11 cellular contexts compared by ENCODE assay signal in the genomic region with DNA sequence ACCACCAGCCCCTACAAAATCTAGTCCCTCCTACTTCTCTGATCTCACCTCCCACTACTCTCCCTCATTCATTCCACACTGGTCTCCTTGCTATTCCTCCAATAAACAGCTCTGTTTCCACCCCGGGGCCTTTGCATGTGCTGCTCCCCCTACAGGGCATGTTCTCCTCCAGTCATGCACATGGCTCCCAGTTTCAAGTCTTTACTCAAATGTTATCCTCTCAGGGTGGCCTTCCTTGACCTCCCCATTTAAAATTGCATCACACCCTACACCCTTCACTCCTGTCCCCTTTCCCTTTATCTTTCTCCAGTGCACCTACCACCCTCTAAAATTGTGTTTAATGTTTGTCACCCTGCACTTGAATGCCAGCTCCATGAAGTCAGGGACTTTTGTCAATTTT.
DNase-seq lines count a peak whose midpoint lies in the region; ATAC-seq and TF ChIP-seq lines count a peak whose summit lies in the region.
"Had no signal": no experiment of that assay in that cellular context is flagged by ENCODE, and none has a peak within 500 bp of the region (broad histone marks: within the 10 kb centered on the region; RNA-seq: fewer than 3 reads in every experiment).

No MANE protein-coding gene starts in this region.

- DNase-seq in NCI-H82 (lab: John Stamatoyannopoulos, UW) (peak; percentile 52), NCI-H82 treated with DMSO at 0.1 percent for 48 hours (lab: John Stamatoyannopoulos, UW; ENCODE audit: unreplicated experiment) (no peak), H9 (peak; percentile 24), WERI-Rb-1 (peak; percentile 34), NCI-H2171 treated with DMSO at 0.1 percent for 48 hours (lab: John Stamatoyannopoulos, UW) (no peak)
- DNase-seq in activated effector memory CD4-positive, alpha-beta T cell treated with Interleukin-2 at 50 U/mL for 16 hours: no peak
- DNase-seq: 8988T, NCI-H446 treated with DMSO at 0.1 percent for 48 hours had no signal

- H3K4me2 ChIP-seq in H9 (ENCODE audit: insufficient read depth, insufficient read length, low read length): no peak overlapping the region

- peaks cover 2 to 6% of the 10 kb centered on the region in 2 experiments; a peak in 4 of 5 replicates for H3K9me3 Mint-ChIP-seq in H9

- no peak overlapping the region for H4K5ac ChIP-seq in H9 (ENCODE audit: insufficient read length, low read depth, low read length)

- H3K56ac ChIP-seq in H9 (ENCODE audit: insufficient read length, low read depth, low read length): no peak overlapping the region

- no peaks in the 10 kb centered on the region for H3K23me2 ChIP-seq in H9 (ENCODE audit: insufficient read length, low read depth, low read length, poor library complexity, severe bottlenecking)

- ATAC-seq in GM18868 (IDR thresholded peaks at IDR 0.05; ENCODE audit: unreplicated experiment): no peak

- H3K4me1 ChIP-seq in H9 (ENCODE audit: insufficient read depth, low read length) (no peaks in the 10 kb centered on the region), liver (ENCODE audit: control insufficient read depth in 4 of 4, insufficient read depth in 4 of 4, low read length in 3 of 4) (peaks cover 0 to 28% (median 18%) of the 10 kb centered on the region in 4 donors)

- no peaks in the 10 kb centered on the region for H3K79me1 ChIP-seq in H9 (ENCODE audit: insufficient read depth, low read depth, low read length, poor library complexity, severe bottlenecking)

- TF ChIP-seq RAD21 in liver (IDR thresholded peaks at IDR 0.05): peak; percentile 25 to 59

- H3K27ac ChIP-seq in H9 (ENCODE audit: insufficient read length, low read depth, low read length) (no peak overlapping the region), WERI-Rb-1 (no peak overlapping the region), liver (ENCODE audit: low read depth in 1 of 2, low read length in 2 of 2) (peak overlapping the region in 1 of 2 donors; percentile 1)
- H3K27ac ChIP-seq: GM23248 had no signal

- H3K4me3 Mint-ChIP-seq in H9: no peak overlapping the region

- H3K9ac ChIP-seq in H9 (ENCODE audit: extremely low read depth, insufficient read length, low read length): no peak overlapping the region
- no peak overlapping the region for H3K9ac ChIP-seq in liver (ENCODE audit: low read depth in 1 of 2, low read length in 2 of 2)
- H3K9ac ChIP-seq: GM23248 had no signal

- peak; percentile 39; the same call in 1 of the 3 replicates for TF ChIP-seq CTCF in H9 (conservative IDR thresholded peaks at IDR 0.05)
- no peak for TF ChIP-seq CTCF in WERI-Rb-1 (IDR thresholded peaks at IDR 0.05; ENCODE audit: low read depth, low read length)
- peak; percentile 19 for TF ChIP-seq CTCF in liver (IDR thresholded peaks at IDR 0.05; ENCODE audit: low read depth, low read length, missing input control)

- peaks cover 9 to 24% of the 10 kb centered on the region in 2 experiments for H3K4me1 Mint-ChIP-seq in H9

- no peaks in the 10 kb centered on the region for H4K20me1 ChIP-seq in H9 (ENCODE audit: control insufficient read depth, insufficient read depth, insufficient read length)

- H3K27ac Mint-ChIP-seq in H9: no peak overlapping the region

- no peak overlapping the region for H2BK12ac ChIP-seq in H9 (ENCODE audit: insufficient read length, low read depth, low read length)

- no peak overlapping the region for H2BK20ac ChIP-seq in H9 (ENCODE audit: low read depth, low read length, poor library complexity, severe bottlenecking)

- H2BK5ac ChIP-seq in H9 (ENCODE audit: insufficient read length, low read length): no peak overlapping the region

- H3T11ph ChIP-seq in H9 (ENCODE audit: low read length): no peak overlapping the region

- no CpG with 5 or more reads among the region's 1 CpG for WGBS in H9 (ENCODE audit: extremely low coverage, insufficient read length, low lambda C conversion rate)
- WGBS in liver: 93% methylated on average over 1 of the region's 1 CpG

- H3K36me3 ChIP-seq in WERI-Rb-1 (no peaks in the 10 kb centered on the region), liver (ENCODE audit: control insufficient read depth in 4 of 4, insufficient read depth in 3 of 4, low read depth in 1 of 4, low read length in 3 of 4) (no peaks in the 10 kb centered on the region)

- H3K36me3 Mint-ChIP-seq in H9 (ENCODE audit: insufficient read depth in 1 of 3, low read depth in 3 of 3): peaks cover 0 to 7% (median 0%) of the 10 kb centered on the region in 3 experiments; a peak in 3 of 7 replicates

- peaks cover 1% of the 10 kb centered on the region; the same call in 1 of the 2 replicates for H3K27me3 Mint-ChIP-seq in H9 (ENCODE audit: low read depth)

- no peak overlapping the region for H2BK15ac ChIP-seq in H9 (ENCODE audit: low read depth, low read length)

- H3K23ac ChIP-seq in H9 (ENCODE audit: insufficient read length, low read depth, low read length): no peak overlapping the region

- no peak overlapping the region for H3K4me3 ChIP-seq in WERI-Rb-1 (ENCODE audit: low read depth, low read length)
- H3K4me3 ChIP-seq in liver (ENCODE audit: low read depth in 1 of 3, low read length in 3 of 3): no peak overlapping the region
- H3K4me3 ChIP-seq: GM23248 had no signal

- H3K79me2 ChIP-seq in H9 (ENCODE audit: insufficient read depth, low read length): no peaks in the 10 kb centered on the region

- H3K9me3 ChIP-seq in H9 (ENCODE audit: control insufficient read depth, low read depth, low read length): no peaks in the 10 kb centered on the region
- peaks cover 9% of the 10 kb centered on the region for H3K9me3 ChIP-seq in WERI-Rb-1 (ENCODE audit: severe bottlenecking)
- no peaks in the 10 kb centered on the region for H3K9me3 ChIP-seq in liver (ENCODE audit: control insufficient read depth in 4 of 4, low read length in 3 of 4)

- H2AFZ ChIP-seq in H9 (ENCODE audit: low read length): no peak overlapping the region
- H2AFZ ChIP-seq: GM23248 had no signal

- no peak overlapping the region for H2BK120ac ChIP-seq in H9 (ENCODE audit: low read depth, low read length, poor library complexity, severe bottlenecking)

- H3K27me3 ChIP-seq in H9 (ENCODE audit: insufficient read depth, low read length) (no peaks in the 10 kb centered on the region), WERI-Rb-1 (ENCODE audit: insufficient read depth, low read depth, severe bottlenecking) (no peaks in the 10 kb centered on the region), liver (ENCODE audit: control insufficient read depth in 4 of 4, insufficient read depth in 4 of 4, low read length in 3 of 4) (no peaks in the 10 kb centered on the region)

- no peak overlapping the region for H2AK5ac ChIP-seq in H9 (ENCODE audit: insufficient read length, low read length)

- no peak overlapping the region for H4K91ac ChIP-seq in H9 (ENCODE audit: insufficient read length, low read depth, low read length)

- no peak overlapping the region for H3K4ac ChIP-seq in H9 (ENCODE audit: low read depth, low read length)

- H3K18ac ChIP-seq in H9 (ENCODE audit: insufficient read length, low read depth, low read length): no peak overlapping the region

- H3K14ac ChIP-seq in H9 (ENCODE audit: insufficient read depth, low read length): no peak overlapping the region

- no peak overlapping the region for H4K8ac ChIP-seq in H9 (replicated peaks; ENCODE audit: insufficient read length, low read depth, low read length)

TF ChIP-seq in liver, 16 proteins besides CTCF, POLR2A, EP300 and RAD21 (continues in another document):
- TF ChIP-seq FOXA2 (IDR thresholded peaks at IDR 0.05) (no peak), GABPA (IDR thresholded peaks at IDR 0.05 in 1 of 2, conservative IDR thresholded peaks at IDR 0.05 in 1 of 2) (no peak), EGR1 (IDR thresholded peaks at IDR 0.05; ENCODE audit: low read depth in 2 of 2) (no peak), ATF3 (IDR thresholded peaks at IDR 0.05) (no peak), HNF4G (IDR thresholded peaks at IDR 0.05) (no peak), MAX (IDR thresholded peaks at IDR 0.05) (no peak), NR2F2 (IDR thresholded peaks at IDR 0.05) (no peak), TAF1 (conservative IDR thresholded peaks at IDR 0.05) (no peak)
- TF ChIP-seq, protein P1, sequence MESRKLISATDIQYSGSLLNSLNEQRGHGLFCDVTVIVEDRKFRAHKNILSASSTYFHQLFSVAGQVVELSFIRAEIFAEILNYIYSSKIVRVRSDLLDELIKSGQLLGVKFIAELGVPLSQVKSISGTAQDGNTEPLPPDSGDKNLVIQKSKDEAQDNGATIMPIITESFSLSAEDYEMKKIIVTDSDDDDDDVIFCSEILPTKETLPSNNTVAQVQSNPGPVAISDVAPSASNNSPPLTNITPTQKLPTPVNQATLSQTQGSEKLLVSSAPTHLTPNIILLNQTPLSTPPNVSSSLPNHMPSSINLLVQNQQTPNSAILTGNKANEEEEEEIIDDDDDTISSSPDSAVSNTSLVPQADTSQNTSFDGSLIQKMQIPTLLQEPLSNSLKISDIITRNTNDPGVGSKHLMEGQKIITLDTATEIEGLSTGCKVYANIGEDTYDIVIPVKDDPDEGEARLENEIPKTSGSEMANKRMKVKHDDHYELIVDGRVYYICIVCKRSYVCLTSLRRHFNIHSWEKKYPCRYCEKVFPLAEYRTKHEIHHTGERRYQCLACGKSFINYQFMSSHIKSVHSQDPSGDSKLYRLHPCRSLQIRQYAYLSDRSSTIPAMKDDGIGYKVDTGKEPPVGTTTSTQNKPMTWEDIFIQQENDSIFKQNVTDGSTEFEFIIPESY (IDR thresholded peaks at IDR 0.05): no peak

Comparison
In these comparisons a context has a peak if more than half of its experiments do, and no peak if none do; other contexts are left out.
1. DNase-seq: peak in NCI-H82 (single experiment), H9 (single experiment) and WERI-Rb-1 (single experiment); none in NCI-H82 treated with DMSO at 0.1 percent for 48 hours (single experiment), activated effector memory CD4-positive, alpha-beta T cell treated with Interleukin-2 at 50 U/mL for 16 hours (single experiment) and NCI-H2171 treated with DMSO at 0.1 percent for 48 hours (single experiment).